8 cellular contexts compared by ENCODE assay signal in genomic region chr19:49362048-49362925, GRCh38. TPM values are rescaled to one million over a fixed set of nuclear protein-coding genes. Genes with fewer than 3 reads are reported as not detected.
DNase-seq lines count a peak whose midpoint lies in the region; ATAC-seq and TF ChIP-seq lines count a peak whose summit lies in the region.

Gene TEAD2, minus strand, starts transcription at chr19:49362416. Its CDS starts 2,341 bp downstream, at chr19:49360075.

- peaks cover 29% of the 10 kb centered on the region for H3K4me1 ChIP-seq in CD4-positive, alpha-beta memory T cell (ENCODE audit: insufficient read depth, low read length)
- peaks cover 9 to 18% (median 12%) of the 10 kb centered on the region in 3 donors for H3K4me1 ChIP-seq in skeletal muscle tissue (ENCODE audit: control insufficient read depth in 3 of 3, insufficient read depth in 3 of 3, low read length in 3 of 3)

- H3K9me3 ChIP-seq in CD4-positive, alpha-beta memory T cell (ENCODE audit: control insufficient read depth in 1 of 2, low read length in 2 of 2): no peaks in the 10 kb centered on the region
- no peaks in the 10 kb centered on the region for H3K9me3 ChIP-seq in skeletal muscle tissue (ENCODE audit: control insufficient read depth in 3 of 3, low read length in 3 of 3)

- H3K36me3 ChIP-seq in CD4-positive, alpha-beta memory T cell (ENCODE audit: insufficient read depth, low read length): no peaks in the 10 kb centered on the region
- peaks cover 3 to 7% (median 6%) of the 10 kb centered on the region in 3 donors for H3K36me3 ChIP-seq in skeletal muscle tissue (ENCODE audit: control insufficient read depth in 3 of 3, insufficient read depth in 3 of 3, low read length in 3 of 3)

- peaks cover 4 to 10% (median 9%) of the 10 kb centered on the region in 4 donors for H3K4me1 Mint-ChIP-seq in CD4-positive, alpha-beta memory T cell

- in situ Hi-C loops in T47D (cut with HindIII; ENCODE audit: low pct_unique_long_range_greater_than_20kb, low sequenced_read_pairs): no loop called here

- peaks cover 12 to 15% of the 10 kb centered on the region in 2 donors for H3K27me3 Mint-ChIP-seq in CD4-positive, alpha-beta memory T cell

- H3K27ac ChIP-seq in CD4-positive, alpha-beta memory T cell (ENCODE audit: low read depth, low read length): no peak within 1 kb of the TSS
- peak within 1 kb of the TSS; percentile 91 for H3K27ac ChIP-seq in skeletal muscle tissue (ENCODE audit: low read depth, low read length)

- peak within 1 kb of the TSS in 2 of 7 donors; percentile 36 to 60 for H3K27ac Mint-ChIP-seq in CD4-positive, alpha-beta memory T cell

- peak within 1 kb of the TSS; percentile 78 to 87 (median 84) for H3K9ac ChIP-seq in skeletal muscle tissue (ENCODE audit: low read depth in 1 of 3, low read length in 3 of 3)

- peak in 3 of 5 donors; percentile 20 to 26 (median 23) for DNase-seq in CD4-positive, alpha-beta memory T cell
- DNase-seq in LoVo (ENCODE audit: low spot score) (peak; percentile 26), T47D (ENCODE audit: low read depth in 1 of 2, low spot score in 1 of 2) (peak; percentile 48 to 52), iPS-NIHi11 (ENCODE audit: low spot score) (peak; percentile 85), NCI-H1930 (lab: John Stamatoyannopoulos, UW) (no peak), GM10266 (ENCODE audit: extremely low spot score) (no peak)

- intact Hi-C loops in CD4-positive, alpha-beta memory T cell (cut with micrococcal nuclease): loop anchor here (2.0 kb wide), 2 partner anchors 27 kb away; partner anchors contain the start of genes CD37 and KASH5

- H3K36me3 Mint-ChIP-seq in CD4-positive, alpha-beta memory T cell: no peaks in the 10 kb centered on the region

- peak within 1 kb of the TSS; percentile 19 to 47 for H3K4me3 ChIP-seq in CD4-positive, alpha-beta memory T cell (ENCODE audit: low read length in 2 of 2)
- H3K4me3 ChIP-seq in skeletal muscle tissue (ENCODE audit: low read length in 3 of 3): peak within 1 kb of the TSS; percentile 67 to 78 (median 78)

- peak within 1 kb of the TSS; percentile 38 to 75 (median 64) for H3K4me3 Mint-ChIP-seq in CD4-positive, alpha-beta memory T cell

- CTCF ChIA-PET in CD4-positive, alpha-beta memory T cell (lab: Charles Lee; ENCODE audit: partially characterized antibody): interaction anchor here (1.6 kb wide), 1 partner anchor 110 kb away, joined by 3 read pairs; no protein-coding TSS in a partner anchor

- H3K27me3 ChIP-seq in CD4-positive, alpha-beta memory T cell (ENCODE audit: insufficient read depth, low read length): peaks cover 19% of the 10 kb centered on the region
- H3K27me3 ChIP-seq in skeletal muscle tissue (ENCODE audit: control insufficient read depth in 3 of 3, insufficient read depth in 3 of 3, low read length in 3 of 3): peaks cover 0 to 35% (median 18%) of the 10 kb centered on the region in 3 donors

- peaks cover 0 to 2% (median 0%) of the 10 kb centered on the region in 8 donors for H3K9me3 Mint-ChIP-seq in CD4-positive, alpha-beta memory T cell

- no peak for ATAC-seq in GM18520 (IDR thresholded peaks at IDR 0.05; ENCODE audit: unreplicated experiment)

- POLR2A ChIA-PET in CD4-positive, alpha-beta memory T cell (lab: Charles Lee; ENCODE audit: partially characterized antibody): interaction anchor here (1.3 kb wide), 1 partner anchor 27 kb away, joined by 3 read pairs; the partner anchor contains the start of gene CD37

- TF ChIP-seq CTCF in GM10266 (IDR thresholded peaks at IDR 0.05; ENCODE audit: control insufficient read depth, insufficient read depth, low read depth, missing control alignments): no peak

RNA-seq across cellular contexts. Expression of gene TEAD2, which starts in this region (rescaled TPM):
- total RNA-seq in CD4-positive, alpha-beta memory T cell: not detected
- not detected for polyA plus RNA-seq in CD4-positive, alpha-beta memory T cell
- total RNA-seq in skeletal muscle tissue: 31.3 TPM

Comparison
In these comparisons a context has a peak if more than half of its experiments do, and no peak if none do; other contexts are left out.
1. RNA of gene TEAD2 (total RNA-seq): 31.3 TPM in skeletal muscle tissue (single experiment); not detected in CD4-positive, alpha-beta memory T cell; every median in the first group is over 10 times any median in the second.
2. Peak in DNase-seq and H3K4me3 ChIP-seq in CD4-positive, alpha-beta memory T cell; RNA of the gene not detected or under 1 TPM.
3. DNase-seq: peak in LoVo (single experiment), T47D (2 of 2) and iPS-NIHi11 (single experiment); none in NCI-H1930 (0 of 2) and GM10266 (single experiment).